8 cellular contexts compared by ENCODE assay signal in genomic region chr4:42396361-42397255, GRCh38. TPM values are rescaled to one million over a fixed set of nuclear protein-coding genes. Genes with fewer than 3 reads are reported as not detected.
A peak's percentile ranks its signal among the peaks of the same experiment; 100 is the strongest.
DNase-seq lines count a peak whose midpoint lies in the region; ATAC-seq, FAIRE-seq and TF ChIP-seq lines count a peak whose summit lies in the region.

No MANE protein-coding gene starts in this region.

- peak overlapping the region; percentile 72 for H3K9ac ChIP-seq in OCI-LY3 (ENCODE audit: low read length)

- H3K27me3 ChIP-seq in OCI-LY3 (ENCODE audit: low read depth, low read length), result peaks cover 5% of the 10 kb centered on the region; the same call in 1 of the 2 replicates
- peaks cover 4 to 6% of the 10 kb centered on the region in 2 donors for H3K27me3 ChIP-seq in right atrium auricular region
- peaks cover 6 to 24% of the 10 kb centered on the region in 2 donors for H3K27me3 ChIP-seq in small intestine (ENCODE audit: control insufficient read depth in 2 of 2, insufficient read depth in 2 of 2, low read length in 2 of 2)
- H3K27me3 ChIP-seq in ovary, result no peaks in the 10 kb centered on the region

- peak; percentile 10 for ATAC-seq in GM19328 (IDR thresholded peaks at IDR 0.05; ENCODE audit: unreplicated experiment)

- H3K4me1 ChIP-seq in OCI-LY3 (ENCODE audit: low read length) (peaks cover 27% of the 10 kb centered on the region), right atrium auricular region (peaks cover 0 to 32% of the 10 kb centered on the region in 2 donors), small intestine (ENCODE audit: control insufficient read depth in 2 of 2, insufficient read depth in 1 of 2, low read depth in 1 of 2, low read length in 1 of 2) (peaks cover 0 to 3% of the 10 kb centered on the region in 2 donors), ovary (ENCODE audit: insufficient read depth) (peaks cover 2% of the 10 kb centered on the region)

- peaks cover 23% of the 10 kb centered on the region; the same call in 1 of the 2 replicates for H3K79me2 ChIP-seq in OCI-LY3 (ENCODE audit: low read length)

- no peak for TF ChIP-seq POLR2A in ovary (IDR thresholded peaks at IDR 0.05)

- 4 to 19% (median 10%) methylated on average over 47 of the region's 47 CpGs for WGBS in small intestine, 3 donors
- 22 to 29% (median 25%) methylated on average over 39 to 47 of the region's 47 CpGs for WGBS in ovary, 3 donors

- H2AFZ ChIP-seq in OCI-LY3 (ENCODE audit: low read depth, low read length), result 0 out of 2 replicates have a peak overlapping the region, but pooled peaks have one; percentile 64

- no peak for TF ChIP-seq EP300 in ovary (IDR thresholded peaks at IDR 0.05)

- no peaks in the 10 kb centered on the region for H3K36me3 ChIP-seq in OCI-LY3 (replicated peaks; ENCODE audit: low read depth, low read length)
- H3K36me3 ChIP-seq in right atrium auricular region, result no peaks in the 10 kb centered on the region
- no peaks in the 10 kb centered on the region for H3K36me3 ChIP-seq in small intestine (ENCODE audit: control insufficient read depth in 2 of 2, insufficient read depth in 2 of 2, low read length in 2 of 2)
- no peaks in the 10 kb centered on the region for H3K36me3 ChIP-seq in ovary

- H3K4me3 ChIP-seq in OCI-LY3 (ENCODE audit: low read length) (peak overlapping the region; percentile 81), right atrium auricular region (peak overlapping the region; percentile 47 to 58), small intestine (ENCODE audit: low read depth in 1 of 2, low read length in 2 of 2) (peak overlapping the region; percentile 25 to 54), ovary (no peak overlapping the region)

- H3K27ac ChIP-seq in OCI-LY3 (ENCODE audit: low read length) (no peak overlapping the region), right atrium auricular region (peak overlapping the region in 1 of 2 donors; percentile 45), small intestine (ENCODE audit: low read depth in 1 of 2, low read length in 1 of 2) (no peak overlapping the region), ovary (no peak overlapping the region)

- peak overlapping the region; percentile 69 for H3K4me2 ChIP-seq in OCI-LY3 (ENCODE audit: low read length)

- H3K9me3 ChIP-seq in OCI-LY3 (ENCODE audit: insufficient read depth, low read length), result no peaks in the 10 kb centered on the region
- H3K9me3 ChIP-seq in right atrium auricular region, result no peaks in the 10 kb centered on the region
- H3K9me3 ChIP-seq in small intestine (ENCODE audit: control insufficient read depth, low read depth), result no peaks in the 10 kb centered on the region
- H3K9me3 ChIP-seq in ovary, result no peaks in the 10 kb centered on the region

- intact Hi-C loops in ovary (cut with DNase I), result no loop called here

- TF ChIP-seq CTCF in OCI-LY3 (IDR thresholded peaks at IDR 0.05; ENCODE audit: low read depth, low read length) (no peak), right atrium auricular region (IDR thresholded peaks at IDR 0.05) (no peak), ovary (IDR thresholded peaks at IDR 0.05) (no peak)

- FAIRE-seq in small intestine (lab: Jason Lieb, UNC), result no peak

- no peaks in the 10 kb centered on the region for H4K20me1 ChIP-seq in OCI-LY3 (ENCODE audit: insufficient read depth, low read length)

- DNase-seq in right atrium auricular region (ENCODE audit: low spot score), result no peak
- DNase-seq in small intestine, result peak; percentile 53
- DNase-seq in ovary, result no peak
- no peak for DNase-seq in ureter (ENCODE audit: low spot score)
- DNase-seq in stimulated activated naive CD4-positive, alpha-beta T cell treated with Interleukin-2 at 50 U/mL for 16 hours (lab: John Stamatoyannopoulos, UW), result no peak
- DNase-seq in activated CD4-positive, alpha-beta T cell treated with anti-CD3 and anti-CD28 coated beads for 1 hour, result no peak

RNA-seq across cellular contexts. Expression of gene SHISA3, which starts 0.7 kb away (rescaled TPM):
- total RNA-seq in right atrium auricular region (10 to 100 TPM; 14.5 to 15.5 TPM), ovary (1 to 10 TPM in 1 of 7 donors, under 1 TPM in 4, not detected in 2; 0.28 to 1.7 (median 0.46) TPM), ureter (0.31 TPM)
- polyA plus RNA-seq in small intestine (10 to 100 TPM in 1 of 3 donors, under 1 TPM in 2; 0.45 to 12.8 (median 0.54) TPM), ovary (1 to 10 TPM in 1 of 2 donors, under 1 TPM in 1; 0.21 to 2.5 TPM)

Comparison
In these comparisons a context has a peak if more than half of its experiments do, and no peak if none do; other contexts are left out.
1. RNA of gene SHISA3, which starts 0.7 kb away (total RNA-seq): 14.5 to 15.5 TPM in right atrium auricular region; 0.31 TPM in ureter (single experiment) and 0.28 to 1.7 TPM in ovary; every median in the first group is over 4 times any median in the second.